ENCODE assay signal across 14 cellular contexts in the genomic region with DNA sequence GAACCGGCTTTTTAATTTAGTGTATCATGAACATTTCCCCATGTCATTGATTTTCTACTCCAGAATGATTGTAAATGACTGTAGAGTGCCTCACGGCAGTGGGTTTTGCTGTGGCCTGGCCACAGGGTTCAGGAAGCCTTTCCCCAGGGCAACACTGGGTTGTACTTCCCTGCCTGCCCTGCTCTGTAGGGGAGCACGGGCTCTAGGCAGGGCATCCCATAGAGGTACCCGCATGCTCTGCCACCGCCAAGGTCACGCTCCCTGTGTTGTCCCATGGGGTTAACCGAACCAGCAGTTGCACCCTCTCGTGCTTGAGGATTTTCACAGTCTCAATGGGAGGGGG.
DNase-seq lines count a peak whose midpoint lies in the region; ATAC-seq, FAIRE-seq and TF ChIP-seq lines count a peak whose summit lies in the region.
"Had no signal": no experiment of that assay in that cellular context is flagged by ENCODE, and none has a peak within 500 bp of the region (broad histone marks: within the 10 kb centered on the region; RNA-seq: fewer than 3 reads in every experiment).

No MANE protein-coding gene starts in this region.

- H3K9ac ChIP-seq in HepG2 (ENCODE audit: insufficient read depth, low read depth, low read length) (no peak overlapping the region), stomach smooth muscle (ENCODE audit: low read length in 2 of 2) (no peak overlapping the region)

- no peaks in the 10 kb centered on the region for H3K36me3 Mint-ChIP-seq in T-helper 17 cell (ENCODE audit: low read depth)

- TF ChIP-seq RAD21 in HepG2 (CRISPR knock-in tag; IDR thresholded peaks at IDR 0.05), result no peak

- no peak overlapping the region for H3K27ac ChIP-seq in HepG2 (ENCODE audit: extremely low read length, insufficient read depth, low read length)
- H3K27ac ChIP-seq in right lobe of liver, result no peak overlapping the region
- peak overlapping the region; percentile 63 to 83 (median 74) for H3K27ac ChIP-seq in esophagus muscularis mucosa (replicated peaks in 1 of 4)
- peak overlapping the region; percentile 53 for H3K27ac ChIP-seq in stomach smooth muscle (ENCODE audit: low read length)
- H3K27ac ChIP-seq: ovary had no signal

- no peak overlapping the region for H3K4me3 ChIP-seq in HepG2 (replicated peaks in 1 of 3; ENCODE audit: insufficient read depth in 1 of 3, low read depth in 2 of 3, low read length in 3 of 3)
- no peak overlapping the region for H3K4me3 ChIP-seq in right lobe of liver
- no peak overlapping the region for H3K4me3 ChIP-seq in esophagus muscularis mucosa
- no peak overlapping the region for H3K4me3 ChIP-seq in stomach smooth muscle (ENCODE audit: low read length in 2 of 2)
- H3K4me3 ChIP-seq: K562, ovary had no signal

- BruUV-seq in HepG2 (replicated peaks; lab: Mats Ljungman, UMichigan), result no TSS peak

- no peak overlapping the region for H3K4me2 ChIP-seq in HepG2 (ENCODE audit: low read depth, low read length)

- H3K36me3 ChIP-seq in HepG2 (replicated peaks in 1 of 2; ENCODE audit: control insufficient read depth in 1 of 2, insufficient read depth in 2 of 2, low read length in 2 of 2) (no peaks in the 10 kb centered on the region), right lobe of liver (no peaks in the 10 kb centered on the region), esophagus muscularis mucosa (no peaks in the 10 kb centered on the region), stomach smooth muscle (ENCODE audit: control insufficient read depth in 2 of 2, insufficient read depth in 2 of 2, low read length in 2 of 2) (no peaks in the 10 kb centered on the region)
- H3K36me3 ChIP-seq: ovary had no signal

- H4K20me1 ChIP-seq in HepG2 (ENCODE audit: insufficient read depth, low read length), result no peaks in the 10 kb centered on the region

- WGBS in HepG2 (ENCODE audit: low lambda C conversion rate), result 25% methylated on average over 2 of the region's 8 CpGs
- WGBS in right lobe of liver (ENCODE audit: insufficient coverage, low coverage, low lambda C conversion rate, missing lambda C conversion rate), result 100% methylated on average over 1 of the region's 8 CpGs
- 98% methylated on average over 2 of the region's 8 CpGs for WGBS in esophagus muscularis mucosa

- CTCF ChIA-PET in HepG2 (lab: Yijun Ruan, JAX; ENCODE audit: low intra/inter-chr PET ratio, low total read pairs), result no interaction called here

- no peaks in the 10 kb centered on the region for H3K79me2 ChIP-seq in HepG2 (ENCODE audit: insufficient read depth, low read length)

- H3K4me1 Mint-ChIP-seq in T-helper 17 cell, result peaks cover 15% of the 10 kb centered on the region
- H3K4me1 Mint-ChIP-seq: B cell had no signal

- H2AFZ ChIP-seq in HepG2 (ENCODE audit: low read length), result no peak overlapping the region

- H3K27me3 ChIP-seq in HepG2 (ENCODE audit: control insufficient read depth in 1 of 2, insufficient read depth in 2 of 2, low read length in 2 of 2), result peaks cover 0 to 9% of the 10 kb centered on the region in 2 experiments; a peak in 1 of 5 replicates
- H3K27me3 ChIP-seq in right lobe of liver, result no peaks in the 10 kb centered on the region
- H3K27me3 ChIP-seq in esophagus muscularis mucosa, result no peaks in the 10 kb centered on the region
- no peaks in the 10 kb centered on the region for H3K27me3 ChIP-seq in stomach smooth muscle (ENCODE audit: control insufficient read depth in 1 of 2, insufficient read depth in 2 of 2, low read length in 2 of 2)
- H3K27me3 ChIP-seq: ovary had no signal

- in situ Hi-C loops in HepG2 (cut with HindIII; ENCODE audit: extremely low pct_ligation_motif_present, low pct_unique_long_range_greater_than_20kb), result no loop called here

- TF ChIP-seq EP300 in HepG2 (IDR thresholded peaks at IDR 0.05; ENCODE audit: low read depth in 2 of 2, low read length in 2 of 2), result no peak
- no peak for TF ChIP-seq EP300 in HepG2 (CRISPR knock-in tag; IDR thresholded peaks at IDR 0.05; ENCODE audit: borderline replicate concordance)
- no peak for TF ChIP-seq EP300 in esophagus muscularis mucosa (IDR thresholded peaks at IDR 0.05)

- TF ChIP-seq CTCF in HepG2 (CRISPR knock-in tag; IDR thresholded peaks at IDR 0.05) (no peak), right lobe of liver (IDR thresholded peaks at IDR 0.05) (no peak), esophagus muscularis mucosa (IDR thresholded peaks at IDR 0.05) (no peak)

- peak overlapping the region; percentile 73 for H3K4me3 Mint-ChIP-seq in T-helper 17 cell
- H3K4me3 Mint-ChIP-seq: B cell had no signal

- H3K4me1 ChIP-seq in HepG2 (ENCODE audit: insufficient read depth, low read length) (peaks cover 8% of the 10 kb centered on the region), right lobe of liver (peaks cover 0 to 9% (median 0%) of the 10 kb centered on the region in 4 donors), esophagus muscularis mucosa (peaks cover 0 to 46% (median 43%) of the 10 kb centered on the region in 4 donors), stomach smooth muscle (ENCODE audit: control insufficient read depth, insufficient read depth, low read length) (peaks cover 9% of the 10 kb centered on the region)

- TF ChIP-seq POLR2A in HepG2 (IDR thresholded peaks at IDR 0.05; ENCODE audit: insufficient read depth in 1 of 2, low read depth in 2 of 2, low read length in 2 of 2) (no peak), right lobe of liver (IDR thresholded peaks at IDR 0.05) (no peak), esophagus muscularis mucosa (IDR thresholded peaks at IDR 0.05; ENCODE audit: low read depth) (no peak)

- intact Hi-C loops in HepG2 (cut with micrococcal nuclease; ENCODE audit: unreplicated experiment) (no loop called here), right lobe of liver (cut with DNase I) (no loop called here), esophagus muscularis mucosa (cut with DNase I) (no loop called here)

- POLR2A ChIA-PET in HepG2 (lab: Yijun Ruan, JAX), result no interaction called here

- peaks cover 5% of the 10 kb centered on the region for H3K27me3 Mint-ChIP-seq in T-helper 17 cell

- DNase-seq in HepG2 (ENCODE audit: low spot score), result no peak
- no peak for DNase-seq in right lobe of liver
- no peak for DNase-seq in T-helper 17 cell
- DNase-seq in esophagus muscularis mucosa (ENCODE audit: extremely low spot score), result no peak
- no peak for DNase-seq in NCI-H1417 (lab: John Stamatoyannopoulos, UW)
- no peak for DNase-seq in ureter (ENCODE audit: low spot score)
- DNase-seq in NCI-H1694 treated with DMSO at 0.1 percent for 48 hours (lab: John Stamatoyannopoulos, UW), result no peak
- DNase-seq: NCI-H1436 had no signal

- H3K27ac Mint-ChIP-seq in T-helper 17 cell, result peak overlapping the region; percentile 96
- H3K27ac Mint-ChIP-seq: B cell had no signal

- no peak for FAIRE-seq in HepG2 (lab: Jason Lieb, UNC)
- FAIRE-seq: G401.6, GM19239, K562 had no signal

- ATAC-seq in HepG2 (peak; percentile 63), right lobe of liver (no peak), T-helper 17 cell (peak; percentile 2)
- ATAC-seq: K562 had no signal

- H3K9me3 ChIP-seq in HepG2 (ENCODE audit: low read length), result no peaks in the 10 kb centered on the region
- H3K9me3 ChIP-seq in right lobe of liver, result no peaks in the 10 kb centered on the region
- no peaks in the 10 kb centered on the region for H3K9me3 ChIP-seq in T-helper 17 cell (ENCODE audit: control insufficient read depth, low read length, poor library complexity, severe bottlenecking)
- no peaks in the 10 kb centered on the region for H3K9me3 ChIP-seq in esophagus muscularis mucosa
- H3K9me3 ChIP-seq in stomach smooth muscle (ENCODE audit: control insufficient read depth in 2 of 2, low read length in 2 of 2), result no peaks in the 10 kb centered on the region
- H3K9me3 ChIP-seq: ovary had no signal

TF ChIP-seq in HepG2, 621 proteins besides CTCF, POLR2A, EP300 and RAD21 (continues in another document):
- TF ChIP-seq NFIC (IDR thresholded peaks at IDR 0.05; ENCODE audit: low read length), result no peak
- TF ChIP-seq GLI4 (CRISPR knock-in tag; IDR thresholded peaks at IDR 0.05; ENCODE audit: borderline replicate concordance), result no peak
- TF ChIP-seq, protein P1, sequence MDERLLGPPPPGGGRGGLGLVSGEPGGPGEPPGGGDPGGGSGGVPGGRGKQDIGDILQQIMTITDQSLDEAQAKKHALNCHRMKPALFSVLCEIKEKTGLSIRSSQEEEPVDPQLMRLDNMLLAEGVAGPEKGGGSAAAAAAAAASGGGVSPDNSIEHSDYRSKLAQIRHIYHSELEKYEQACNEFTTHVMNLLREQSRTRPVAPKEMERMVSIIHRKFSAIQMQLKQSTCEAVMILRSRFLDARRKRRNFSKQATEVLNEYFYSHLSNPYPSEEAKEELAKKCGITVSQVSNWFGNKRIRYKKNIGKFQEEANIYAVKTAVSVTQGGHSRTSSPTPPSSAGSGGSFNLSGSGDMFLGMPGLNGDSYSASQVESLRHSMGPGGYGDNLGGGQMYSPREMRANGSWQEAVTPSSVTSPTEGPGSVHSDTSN (CRISPR knock-in tag; IDR thresholded peaks at IDR 0.05), result no peak
- TF ChIP-seq FOXC1 (CRISPR knock-in tag; IDR thresholded peaks at IDR 0.05; ENCODE audit: borderline replicate concordance), result no peak
- no peak for TF ChIP-seq DNMT1 (CRISPR knock-in tag; IDR thresholded peaks at IDR 0.05)
- TF ChIP-seq, protein P2, sequence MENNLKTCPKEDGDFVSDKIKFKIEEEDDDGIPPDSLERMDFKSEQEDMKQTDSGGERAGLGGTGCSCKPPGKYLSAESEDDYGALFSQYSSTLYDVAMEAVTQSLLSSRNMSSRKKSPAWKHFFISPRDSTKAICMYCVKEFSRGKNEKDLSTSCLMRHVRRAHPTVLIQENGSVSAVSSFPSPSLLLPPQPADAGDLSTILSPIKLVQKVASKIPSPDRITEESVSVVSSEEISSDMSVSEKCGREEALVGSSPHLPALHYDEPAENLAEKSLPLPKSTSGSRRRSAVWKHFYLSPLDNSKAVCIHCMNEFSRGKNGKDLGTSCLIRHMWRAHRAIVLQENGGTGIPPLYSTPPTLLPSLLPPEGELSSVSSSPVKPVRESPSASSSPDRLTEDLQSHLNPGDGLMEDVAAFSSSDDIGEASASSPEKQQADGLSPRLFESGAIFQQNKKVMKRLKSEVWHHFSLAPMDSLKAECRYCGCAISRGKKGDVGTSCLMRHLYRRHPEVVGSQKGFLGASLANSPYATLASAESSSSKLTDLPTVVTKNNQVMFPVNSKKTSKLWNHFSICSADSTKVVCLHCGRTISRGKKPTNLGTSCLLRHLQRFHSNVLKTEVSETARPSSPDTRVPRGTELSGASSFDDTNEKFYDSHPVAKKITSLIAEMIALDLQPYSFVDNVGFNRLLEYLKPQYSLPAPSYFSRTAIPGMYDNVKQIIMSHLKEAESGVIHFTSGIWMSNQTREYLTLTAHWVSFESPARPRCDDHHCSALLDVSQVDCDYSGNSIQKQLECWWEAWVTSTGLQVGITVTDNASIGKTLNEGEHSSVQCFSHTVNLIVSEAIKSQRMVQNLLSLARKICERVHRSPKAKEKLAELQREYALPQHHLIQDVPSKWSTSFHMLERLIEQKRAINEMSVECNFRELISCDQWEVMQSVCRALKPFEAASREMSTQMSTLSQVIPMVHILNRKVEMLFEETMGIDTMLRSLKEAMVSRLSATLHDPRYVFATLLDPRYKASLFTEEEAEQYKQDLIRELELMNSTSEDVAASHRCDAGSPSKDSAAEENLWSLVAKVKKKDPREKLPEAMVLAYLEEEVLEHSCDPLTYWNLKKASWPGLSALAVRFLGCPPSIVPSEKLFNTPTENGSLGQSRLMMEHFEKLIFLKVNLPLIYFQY (CRISPR knock-in tag; IDR thresholded peaks at IDR 0.05; ENCODE audit: borderline replicate concordance), result no peak
- no peak for TF ChIP-seq ZNF430 (CRISPR knock-in tag; IDR thresholded peaks at IDR 0.05)

Comparison
In these comparisons a context has a peak if more than half of its experiments do, and no peak if none do; other contexts are left out.
1. ATAC-seq: peak in HepG2 (single experiment) and T-helper 17 cell (single experiment); none in right lobe of liver (0 of 4).
2. H3K27ac ChIP-seq: peak in esophagus muscularis mucosa (4 of 4) and stomach smooth muscle (single experiment); none in HepG2 (single experiment) and right lobe of liver (0 of 3).